ENCODE assay signal across 8 cellular contexts in the genomic region with DNA sequence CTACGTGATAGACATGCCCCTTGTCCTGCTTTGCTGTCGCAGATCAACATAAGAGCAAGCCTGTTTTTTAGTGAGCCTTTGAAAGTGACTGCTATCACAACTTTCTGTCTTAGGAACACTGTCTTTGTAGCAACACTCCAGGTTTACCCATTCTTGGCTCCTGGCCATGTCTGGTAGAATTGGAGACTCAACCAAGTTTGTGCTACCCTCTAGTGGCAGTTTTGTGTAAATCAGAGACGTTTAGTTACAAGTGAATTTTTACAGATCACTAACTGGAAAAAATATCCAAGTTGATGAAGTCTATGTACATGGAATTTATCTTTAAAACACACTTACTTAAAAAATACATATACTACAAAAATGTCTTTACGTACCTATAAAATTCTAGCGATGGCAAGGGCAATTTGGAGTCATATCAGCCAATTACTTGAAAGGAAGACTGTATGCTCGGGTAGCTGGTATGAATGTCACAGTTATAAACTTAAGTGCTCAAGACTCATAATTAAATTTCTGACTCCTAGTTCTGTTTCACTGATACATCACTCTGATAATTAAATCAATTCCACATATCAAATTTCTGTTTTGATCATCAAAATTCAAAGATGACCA.
A peak's percentile ranks its signal among the peaks of the same experiment; 100 is the strongest.
DNase-seq lines count a peak whose midpoint lies in the region; ATAC-seq and TF ChIP-seq lines count a peak whose summit lies in the region.

No MANE protein-coding gene starts in this region.

- H3K4me3 Mint-ChIP-seq in osteocyte (ENCODE audit: unreplicated experiment): no peak overlapping the region

- peak; percentile 83 for TF ChIP-seq CTCF in osteocyte (IDR thresholded peaks at IDR 0.05)

- DNase-seq in ELF-1 (ENCODE audit: low read depth, low spot score) (peak; percentile 11), HS-27A (ENCODE audit: low read depth) (peak; percentile 58), NCI-H774 (lab: John Stamatoyannopoulos, UW) (peak; percentile 84), foreskin melanocyte (peak; percentile 62), osteocyte (ENCODE audit: extremely low spot score, unreplicated experiment) (peak; percentile 85), GM19238 (ENCODE audit: insufficient read length, low spot score) (no peak)
- peak; percentile 1 for DNase-seq in activated CD8-positive, alpha-beta memory T cell treated with anti-CD3 and anti-CD28 coated beads, Interleukin-2, amount 50 U/mL, for 1 hour (ENCODE audit: extremely low read depth)

- no peaks in the 10 kb centered on the region for H3K4me1 Mint-ChIP-seq in osteocyte (ENCODE audit: unreplicated experiment)

- no peak overlapping the region for H3K27ac Mint-ChIP-seq in osteocyte (ENCODE audit: unreplicated experiment)

- peak; percentile 85 for ATAC-seq in GM21390 (IDR thresholded peaks at IDR 0.05; ENCODE audit: unreplicated experiment)

- H3K36me3 Mint-ChIP-seq in osteocyte (ENCODE audit: unreplicated experiment): no peaks in the 10 kb centered on the region

- H3K9me3 Mint-ChIP-seq in osteocyte (ENCODE audit: unreplicated experiment): no peaks in the 10 kb centered on the region

- H3K27me3 Mint-ChIP-seq in osteocyte (ENCODE audit: unreplicated experiment): peaks cover 35% of the 10 kb centered on the region
